Comparison of ENCODE assay signal across 1 cellular context in the genomic region with DNA sequence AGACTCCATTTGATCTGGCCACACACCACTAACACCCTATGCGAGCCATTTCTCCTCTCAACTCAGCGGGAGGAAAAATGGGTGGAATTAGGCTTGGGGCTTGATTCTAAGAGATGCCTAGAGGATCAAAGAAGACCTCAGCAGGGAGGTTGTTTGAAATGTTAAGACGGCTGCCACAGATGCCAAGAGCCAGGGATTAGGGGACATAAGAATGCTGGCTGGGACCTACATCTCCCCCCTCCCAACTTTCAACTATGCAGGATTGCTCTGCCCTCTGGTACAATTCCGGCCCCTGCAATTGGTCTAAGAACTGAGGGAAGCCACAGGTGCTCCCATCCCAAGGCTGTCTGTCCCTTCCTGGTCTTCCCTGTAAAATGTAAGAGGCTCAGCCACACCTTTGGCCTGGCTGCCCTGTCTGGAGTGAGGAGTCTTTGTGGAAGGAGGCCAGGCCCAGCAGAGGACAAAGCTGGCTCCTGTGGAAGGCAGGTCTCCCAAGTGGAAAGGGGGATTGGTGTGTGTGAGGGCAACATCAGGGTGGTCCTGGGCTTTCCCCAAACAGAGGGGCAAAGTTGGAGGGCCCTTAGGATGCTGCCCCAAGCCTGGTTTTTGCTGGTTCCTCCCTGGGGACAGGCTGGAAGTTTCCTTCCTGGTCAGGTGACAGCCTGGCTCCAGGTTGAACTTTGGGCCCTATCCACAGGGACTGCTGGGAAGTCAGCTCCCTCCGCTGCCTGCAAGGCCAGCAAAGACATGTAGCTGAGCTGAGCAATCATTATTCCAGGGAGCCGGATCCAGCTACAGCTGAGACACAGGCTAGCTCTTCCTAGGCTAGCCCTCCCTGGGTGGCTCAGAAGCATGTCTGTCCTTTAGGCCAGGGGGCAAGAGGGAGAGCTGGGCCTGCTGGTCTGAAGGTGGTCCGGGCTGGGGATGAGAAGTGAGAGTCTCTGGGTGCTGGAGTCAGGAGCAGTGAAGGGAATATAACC.
TF ChIP-seq lines count a peak whose summit lies in the region.

No MANE protein-coding gene starts in this region.

TF ChIP-seq in HepG2, 621 proteins besides CTCF, POLR2A, EP300 and RAD21 (continued from another document and continues in another):
- TF ChIP-seq, protein P1, sequence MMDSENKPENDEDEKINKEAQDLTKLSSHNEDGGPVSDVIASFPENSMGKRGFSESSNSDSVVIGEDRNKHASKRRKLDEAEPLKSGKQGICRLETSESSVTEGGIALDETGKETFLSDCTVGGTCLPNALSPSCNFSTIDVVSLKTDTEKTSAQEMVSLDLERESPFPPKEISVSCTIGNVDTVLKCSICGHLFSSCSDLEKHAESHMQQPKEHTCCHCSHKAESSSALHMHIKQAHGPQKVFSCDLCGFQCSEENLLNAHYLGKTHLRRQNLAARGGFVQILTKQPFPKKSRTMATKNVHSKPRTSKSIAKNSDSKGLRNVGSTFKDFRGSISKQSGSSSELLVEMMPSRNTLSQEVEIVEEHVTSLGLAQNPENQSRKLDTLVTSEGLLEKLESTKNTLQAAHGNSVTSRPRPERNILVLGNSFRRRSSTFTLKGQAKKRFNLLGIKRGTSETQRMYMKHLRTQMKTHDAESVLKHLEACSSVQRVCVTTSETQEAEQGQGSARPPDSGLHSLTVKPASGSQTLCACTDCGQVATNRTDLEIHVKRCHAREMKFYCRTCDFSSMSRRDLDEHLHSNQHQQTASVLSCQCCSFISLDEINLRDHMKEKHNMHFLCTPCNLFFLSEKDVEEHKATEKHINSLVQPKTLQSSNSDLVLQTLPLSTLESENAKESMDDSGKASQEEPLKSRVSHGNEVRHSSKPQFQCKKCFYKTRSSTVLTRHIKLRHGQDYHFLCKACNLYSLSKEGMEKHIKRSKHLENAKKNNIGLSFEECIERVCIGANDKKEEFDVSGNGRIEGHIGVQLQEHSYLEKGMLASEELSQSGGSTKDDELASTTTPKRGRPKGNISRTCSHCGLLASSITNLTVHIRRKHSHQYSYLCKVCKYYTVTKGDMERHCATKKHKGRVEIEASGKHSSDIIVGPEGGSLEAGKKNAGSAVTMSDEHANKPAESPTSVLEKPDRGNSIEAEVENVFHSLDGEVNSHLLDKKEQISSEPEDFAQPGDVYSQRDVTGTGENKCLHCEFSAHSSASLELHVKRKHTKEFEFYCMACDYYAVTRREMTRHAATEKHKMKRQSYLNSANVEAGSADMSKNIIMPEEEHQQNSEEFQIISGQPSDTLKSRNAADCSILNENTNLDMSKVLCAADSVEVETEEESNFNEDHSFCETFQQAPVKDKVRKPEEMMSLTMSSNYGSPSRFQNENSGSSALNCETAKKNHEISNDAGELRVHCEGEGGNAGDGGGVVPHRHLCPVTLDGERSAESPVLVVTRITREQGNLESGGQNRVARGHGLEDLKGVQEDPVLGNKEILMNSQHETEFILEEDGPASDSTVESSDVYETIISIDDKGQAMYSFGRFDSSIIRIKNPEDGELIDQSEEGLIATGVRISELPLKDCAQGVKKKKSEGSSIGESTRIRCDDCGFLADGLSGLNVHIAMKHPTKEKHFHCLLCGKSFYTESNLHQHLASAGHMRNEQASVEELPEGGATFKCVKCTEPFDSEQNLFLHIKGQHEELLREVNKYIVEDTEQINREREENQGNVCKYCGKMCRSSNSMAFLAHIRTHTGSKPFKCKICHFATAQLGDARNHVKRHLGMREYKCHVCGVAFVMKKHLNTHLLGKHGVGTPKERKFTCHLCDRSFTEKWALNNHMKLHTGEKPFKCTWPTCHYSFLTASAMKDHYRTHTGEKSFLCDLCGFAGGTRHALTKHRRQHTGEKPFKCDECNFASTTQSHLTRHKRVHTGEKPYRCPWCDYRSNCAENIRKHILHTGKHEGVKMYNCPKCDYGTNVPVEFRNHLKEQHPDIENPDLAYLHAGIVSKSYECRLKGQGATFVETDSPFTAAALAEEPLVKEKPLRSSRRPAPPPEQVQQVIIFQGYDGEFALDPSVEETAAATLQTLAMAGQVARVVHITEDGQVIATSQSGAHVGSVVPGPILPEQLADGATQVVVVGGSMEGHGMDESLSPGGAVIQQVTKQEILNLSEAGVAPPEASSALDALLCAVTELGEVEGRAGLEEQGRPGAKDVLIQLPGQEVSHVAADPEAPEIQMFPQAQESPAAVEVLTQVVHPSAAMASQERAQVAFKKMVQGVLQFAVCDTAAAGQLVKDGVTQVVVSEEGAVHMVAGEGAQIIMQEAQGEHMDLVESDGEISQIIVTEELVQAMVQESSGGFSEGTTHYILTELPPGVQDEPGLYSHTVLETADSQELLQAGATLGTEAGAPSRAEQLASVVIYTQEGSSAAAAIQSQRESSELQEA (CRISPR knock-in tag; IDR thresholded peaks at IDR 0.05; ENCODE audit: not compliant biosample characterization): no peak
- TF ChIP-seq FOXM1 (CRISPR knock-in tag; IDR thresholded peaks at IDR 0.05) (no peak), ZNF33B (CRISPR knock-in tag; IDR thresholded peaks at IDR 0.05) (no peak), WIZ (CRISPR knock-in tag; IDR thresholded peaks at IDR 0.05) (no peak), GTF3A (CRISPR knock-in tag; conservative IDR thresholded peaks at IDR 0.05) (peak; percentile 96; the same call in 1 of the 2 replicates), ZMAT3 (CRISPR knock-in tag; conservative IDR thresholded peaks at IDR 0.05) (no peak), HOXA5 (CRISPR knock-in tag; IDR thresholded peaks at IDR 0.05) (no peak), ZFP36L2 (CRISPR knock-in tag; IDR thresholded peaks at IDR 0.05) (no peak), REXO4 (CRISPR knock-in tag; IDR thresholded peaks at IDR 0.05; ENCODE audit: borderline replicate concordance) (no peak), ZNF20 (CRISPR knock-in tag; IDR thresholded peaks at IDR 0.05) (no peak), MIXL1 (CRISPR knock-in tag; IDR thresholded peaks at IDR 0.05) (peak; percentile 61; the same call in 1 of the 2 replicates), ZNF670 (CRISPR knock-in tag; IDR thresholded peaks at IDR 0.05; ENCODE audit: borderline replicate concordance) (no peak), ZNF34 (CRISPR knock-in tag; IDR thresholded peaks at IDR 0.05; ENCODE audit: borderline replicate concordance) (0 out of 2 replicates have a peak, but pooled peaks have one; percentile 81), KAT7 (CRISPR knock-in tag; IDR thresholded peaks at IDR 0.05; ENCODE audit: borderline replicate concordance) (peak; percentile 53; the same call in 1 of the 2 replicates), DMAP1 (CRISPR knock-in tag; IDR thresholded peaks at IDR 0.05) (peak; percentile 75; the same call in 1 of the 2 replicates), SIX4 (CRISPR knock-in tag; IDR thresholded peaks at IDR 0.05) (no peak), XRCC5 (optimal IDR thresholded peaks at IDR 0.05; ENCODE audit: low read length) (peak; percentile 59), SETDB1 (CRISPR knock-in tag; IDR thresholded peaks at IDR 0.05; ENCODE audit: borderline replicate concordance) (no peak), POLR2AphosphoS5 (IDR thresholded peaks at IDR 0.05; ENCODE audit: low read depth, low read length) (peak; percentile 91), MXI1 (IDR thresholded peaks at IDR 0.05; ENCODE audit: borderline replicate concordance, low read depth, low read length) (peak; percentile 60; the same call in 1 of the 3 replicates), ZNF207 (IDR thresholded peaks at IDR 0.05; ENCODE audit: borderline replicate concordance) (no peak), ZKSCAN1 (IDR thresholded peaks at IDR 0.05; ENCODE audit: low read length) (no peak)
- TF ChIP-seq, protein P2, sequence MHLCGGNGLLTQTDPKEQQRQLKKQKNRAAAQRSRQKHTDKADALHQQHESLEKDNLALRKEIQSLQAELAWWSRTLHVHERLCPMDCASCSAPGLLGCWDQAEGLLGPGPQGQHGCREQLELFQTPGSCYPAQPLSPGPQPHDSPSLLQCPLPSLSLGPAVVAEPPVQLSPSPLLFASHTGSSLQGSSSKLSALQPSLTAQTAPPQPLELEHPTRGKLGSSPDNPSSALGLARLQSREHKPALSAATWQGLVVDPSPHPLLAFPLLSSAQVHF (CRISPR knock-in tag; IDR thresholded peaks at IDR 0.05): no peak
- TF ChIP-seq, protein P3, sequence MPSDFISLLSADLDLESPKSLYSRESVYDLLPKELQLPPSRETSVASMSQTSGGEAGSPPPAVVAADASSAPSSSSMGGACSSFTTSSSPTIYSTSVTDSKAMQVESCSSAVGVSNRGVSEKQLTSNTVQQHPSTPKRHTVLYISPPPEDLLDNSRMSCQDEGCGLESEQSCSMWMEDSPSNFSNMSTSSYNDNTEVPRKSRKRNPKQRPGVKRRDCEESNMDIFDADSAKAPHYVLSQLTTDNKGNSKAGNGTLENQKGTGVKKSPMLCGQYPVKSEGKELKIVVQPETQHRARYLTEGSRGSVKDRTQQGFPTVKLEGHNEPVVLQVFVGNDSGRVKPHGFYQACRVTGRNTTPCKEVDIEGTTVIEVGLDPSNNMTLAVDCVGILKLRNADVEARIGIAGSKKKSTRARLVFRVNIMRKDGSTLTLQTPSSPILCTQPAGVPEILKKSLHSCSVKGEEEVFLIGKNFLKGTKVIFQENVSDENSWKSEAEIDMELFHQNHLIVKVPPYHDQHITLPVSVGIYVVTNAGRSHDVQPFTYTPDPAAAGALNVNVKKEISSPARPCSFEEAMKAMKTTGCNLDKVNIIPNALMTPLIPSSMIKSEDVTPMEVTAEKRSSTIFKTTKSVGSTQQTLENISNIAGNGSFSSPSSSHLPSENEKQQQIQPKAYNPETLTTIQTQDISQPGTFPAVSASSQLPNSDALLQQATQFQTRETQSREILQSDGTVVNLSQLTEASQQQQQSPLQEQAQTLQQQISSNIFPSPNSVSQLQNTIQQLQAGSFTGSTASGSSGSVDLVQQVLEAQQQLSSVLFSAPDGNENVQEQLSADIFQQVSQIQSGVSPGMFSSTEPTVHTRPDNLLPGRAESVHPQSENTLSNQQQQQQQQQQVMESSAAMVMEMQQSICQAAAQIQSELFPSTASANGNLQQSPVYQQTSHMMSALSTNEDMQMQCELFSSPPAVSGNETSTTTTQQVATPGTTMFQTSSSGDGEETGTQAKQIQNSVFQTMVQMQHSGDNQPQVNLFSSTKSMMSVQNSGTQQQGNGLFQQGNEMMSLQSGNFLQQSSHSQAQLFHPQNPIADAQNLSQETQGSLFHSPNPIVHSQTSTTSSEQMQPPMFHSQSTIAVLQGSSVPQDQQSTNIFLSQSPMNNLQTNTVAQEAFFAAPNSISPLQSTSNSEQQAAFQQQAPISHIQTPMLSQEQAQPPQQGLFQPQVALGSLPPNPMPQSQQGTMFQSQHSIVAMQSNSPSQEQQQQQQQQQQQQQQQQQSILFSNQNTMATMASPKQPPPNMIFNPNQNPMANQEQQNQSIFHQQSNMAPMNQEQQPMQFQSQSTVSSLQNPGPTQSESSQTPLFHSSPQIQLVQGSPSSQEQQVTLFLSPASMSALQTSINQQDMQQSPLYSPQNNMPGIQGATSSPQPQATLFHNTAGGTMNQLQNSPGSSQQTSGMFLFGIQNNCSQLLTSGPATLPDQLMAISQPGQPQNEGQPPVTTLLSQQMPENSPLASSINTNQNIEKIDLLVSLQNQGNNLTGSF (CRISPR knock-in tag; IDR thresholded peaks at IDR 0.05): no peak; the same call in none of the 2 replicates
- TF ChIP-seq, protein P4, sequence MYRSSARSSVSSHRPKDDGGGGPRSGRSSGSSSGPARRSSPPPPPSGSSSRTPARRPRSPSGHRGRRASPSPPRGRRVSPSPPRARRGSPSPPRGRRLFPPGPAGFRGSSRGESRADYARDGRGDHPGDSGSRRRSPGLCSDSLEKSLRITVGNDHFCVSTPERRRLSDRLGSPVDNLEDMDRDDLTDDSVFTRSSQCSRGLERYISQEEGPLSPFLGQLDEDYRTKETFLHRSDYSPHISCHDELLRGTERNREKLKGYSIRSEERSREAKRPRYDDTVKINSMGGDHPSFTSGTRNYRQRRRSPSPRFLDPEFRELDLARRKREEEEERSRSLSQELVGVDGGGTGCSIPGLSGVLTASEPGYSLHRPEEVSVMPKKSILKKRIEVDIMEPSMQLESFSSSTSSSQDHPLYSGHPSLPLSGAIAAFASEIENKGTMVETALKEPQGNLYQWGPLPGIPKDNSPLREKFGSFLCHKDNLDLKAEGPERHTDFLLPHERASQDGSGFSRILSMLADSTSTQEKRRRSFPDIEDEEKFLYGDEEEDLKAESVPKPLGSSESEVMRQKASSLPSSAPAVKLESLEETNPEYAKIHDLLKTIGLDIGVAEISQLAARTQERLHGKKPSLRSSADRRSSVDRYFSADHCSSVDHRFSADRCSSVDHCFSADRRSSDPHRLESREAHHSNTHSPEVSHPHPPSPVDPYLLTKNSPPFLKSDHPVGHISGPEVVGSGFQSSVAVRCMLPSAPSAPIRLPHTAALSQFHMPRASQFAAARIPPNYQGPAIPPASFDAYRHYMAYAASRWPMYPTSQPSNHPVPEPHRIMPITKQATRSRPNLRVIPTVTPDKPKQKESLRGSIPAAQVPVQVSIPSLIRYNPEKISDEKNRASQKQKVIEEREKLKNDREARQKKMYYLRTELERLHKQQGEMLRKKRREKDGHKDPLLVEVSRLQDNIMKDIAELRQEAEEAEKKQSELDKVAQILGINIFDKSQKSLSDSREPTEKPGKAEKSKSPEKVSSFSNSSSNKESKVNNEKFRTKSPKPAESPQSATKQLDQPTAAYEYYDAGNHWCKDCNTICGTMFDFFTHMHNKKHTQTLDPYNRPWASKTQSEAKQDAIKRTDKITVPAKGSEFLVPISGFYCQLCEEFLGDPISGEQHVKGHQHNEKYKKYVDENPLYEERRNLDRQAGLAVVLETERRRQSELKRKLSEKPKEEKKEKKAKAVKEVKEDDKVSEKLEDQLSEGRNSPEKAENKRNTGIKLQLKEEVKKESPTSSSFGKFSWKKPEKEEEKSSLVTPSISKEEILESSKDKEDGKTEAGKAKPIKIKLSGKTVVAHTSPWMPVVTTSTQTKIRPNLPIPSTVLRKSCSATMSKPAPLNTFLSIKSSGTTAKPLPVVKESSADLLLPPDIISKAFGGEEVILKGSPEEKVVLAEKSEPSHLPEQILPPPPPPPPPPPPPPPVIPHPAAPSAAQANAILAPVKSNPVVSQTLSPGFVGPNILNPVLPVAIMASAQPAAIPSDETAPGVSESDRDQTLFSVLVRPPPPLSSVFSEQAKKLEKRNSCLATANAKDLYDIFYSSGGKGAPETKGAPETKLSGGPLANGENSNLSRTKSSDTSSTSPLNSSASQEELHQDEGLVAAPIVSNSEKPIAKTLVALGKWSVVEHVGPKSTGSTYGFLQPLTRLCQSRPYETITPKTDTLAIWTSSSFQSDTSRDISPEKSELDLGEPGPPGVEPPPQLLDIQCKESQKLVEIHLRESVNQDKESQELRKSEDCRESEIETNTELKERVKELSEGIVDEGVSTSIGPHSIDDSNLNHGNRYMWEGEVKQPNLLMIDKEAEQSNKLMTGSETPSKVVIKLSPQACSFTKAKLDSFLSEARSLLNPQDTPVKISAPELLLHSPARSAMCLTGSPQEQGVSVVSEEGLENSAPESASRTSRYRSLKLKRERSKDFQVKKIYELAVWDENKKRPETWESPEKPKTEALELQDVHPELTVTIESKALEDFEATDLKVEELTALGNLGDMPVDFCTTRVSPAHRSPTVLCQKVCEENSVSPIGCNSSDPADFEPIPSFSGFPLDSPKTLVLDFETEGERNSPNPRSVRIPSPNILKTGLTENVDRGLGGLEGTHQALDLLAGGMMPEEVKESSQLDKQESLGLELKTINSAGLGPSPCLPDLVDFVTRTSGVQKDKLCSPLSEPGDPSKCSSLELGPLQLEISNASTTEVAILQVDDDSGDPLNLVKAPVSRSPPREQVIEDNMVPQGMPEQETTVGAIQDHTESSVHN (CRISPR knock-in tag; IDR thresholded peaks at IDR 0.05): peak; percentile 66; the same call in 1 of the 2 replicates
